ENCODE assay signal across 8 cellular contexts in the genomic region with DNA sequence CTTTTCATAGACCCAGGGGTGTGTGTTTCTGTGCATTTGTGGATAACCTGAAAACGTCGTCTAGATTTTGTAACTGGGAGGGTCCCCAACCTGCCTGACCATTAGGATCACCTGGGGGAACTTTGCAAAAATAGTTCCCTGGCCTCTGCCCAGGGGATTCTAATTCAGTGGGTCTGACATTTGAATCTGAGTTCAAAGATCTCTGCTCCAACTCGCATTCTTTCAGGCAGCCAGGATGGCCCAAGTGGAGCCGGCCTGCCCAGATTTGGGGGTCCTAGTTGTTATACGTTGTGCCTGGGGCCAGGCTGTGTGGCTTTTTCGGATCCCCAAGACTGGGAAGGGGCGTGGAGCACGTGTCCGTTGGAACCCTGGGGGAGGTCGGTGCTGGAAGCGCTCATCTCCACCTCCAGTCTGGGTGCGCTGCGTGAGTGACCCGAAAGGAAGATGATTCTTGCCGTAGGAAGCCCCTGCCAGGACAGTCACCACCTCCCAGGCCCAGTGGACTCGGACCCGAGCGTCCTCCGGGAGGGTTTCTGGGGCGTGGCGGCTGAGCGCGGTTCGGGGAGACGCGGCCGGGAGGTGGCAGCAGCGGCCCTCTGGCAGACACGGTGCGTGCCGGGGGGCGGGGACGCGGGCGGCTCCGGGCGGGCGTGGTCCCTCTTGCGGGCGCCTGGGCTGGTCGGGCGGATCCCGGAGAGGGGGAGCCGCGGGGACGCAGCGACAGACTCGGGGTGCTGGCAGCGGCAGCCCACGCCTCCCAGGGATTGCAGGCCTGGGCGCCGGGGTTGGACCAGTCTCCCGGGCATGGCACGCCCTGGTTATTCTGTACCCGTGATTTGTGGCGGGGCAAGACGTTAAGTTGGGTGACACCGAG. TPM values are rescaled to one million over a fixed set of nuclear protein-coding genes. Genes with fewer than 3 reads are reported as not detected.
DNase-seq lines count a peak whose midpoint lies in the region; ATAC-seq and TF ChIP-seq lines count a peak whose summit lies in the region.

No MANE protein-coding gene starts in this region.

- H3K36me3 ChIP-seq in ACC112 (ENCODE audit: insufficient read depth, low read length) (no peaks in the 10 kb centered on the region), lower lobe of right lung (no peaks in the 10 kb centered on the region)

- DNase-seq in NCI-H446 treated with DMSO at 0.1 percent for 48 hours (lab: John Stamatoyannopoulos, UW) (peak; percentile 23), ecto neural progenitor cell (ENCODE audit: low spot score) (peak; percentile 90), lower lobe of right lung (peak; percentile 91)
- DNase-seq in activated CD4-positive, alpha-beta memory T cell treated with anti-CD3 and anti-CD28 coated beads for 36 hours = peak; percentile 87
- DNase-seq in stimulated activated CD4-positive, alpha-beta T cell treated with anti-CD3 and anti-CD28 coated beads, TNF-alpha, amount 100 ng/mL, for 24 hours (ENCODE audit: low read depth in 3 of 3) = peak; percentile 64 to 86 (median 77)

- peaks cover 17% of the 10 kb centered on the region for H3K4me1 Mint-ChIP-seq in activated CD4-positive, alpha-beta memory T cell treated with anti-CD3 and anti-CD28 coated beads for 36 hours (ENCODE audit: low read depth)

- peaks cover 3% of the 10 kb centered on the region for H3K36me3 Mint-ChIP-seq in activated CD4-positive, alpha-beta memory T cell treated with anti-CD3 and anti-CD28 coated beads for 36 hours

- CTCF ChIA-PET in activated CD4-positive, alpha-beta memory T cell treated with anti-CD3 and anti-CD28 coated beads for 36 hours (lab: Charles Lee) = interaction anchor here (0.9 to 4.3 kb wide), 5 partner anchors 11 to 363 kb away, joined by 3 to 31 read pairs (median 6); no protein-coding TSS in a partner anchor

- no peaks in the 10 kb centered on the region for H3K9me3 Mint-ChIP-seq in activated CD4-positive, alpha-beta memory T cell treated with anti-CD3 and anti-CD28 coated beads for 36 hours

- no peaks in the 10 kb centered on the region for H3K79me2 ChIP-seq in ACC112 (ENCODE audit: control insufficient read depth, insufficient read depth, low read length, unreplicated experiment)

- peaks cover 35% of the 10 kb centered on the region for H3K4me1 ChIP-seq in ACC112 (ENCODE audit: control insufficient read depth, insufficient read depth, low read length, unreplicated experiment)
- H3K4me1 ChIP-seq in lower lobe of right lung = peaks cover 26% of the 10 kb centered on the region

- peak overlapping the region; percentile 71 for H3K4me3 Mint-ChIP-seq in activated CD4-positive, alpha-beta memory T cell treated with anti-CD3 and anti-CD28 coated beads for 36 hours

- H3K27me3 ChIP-seq in ACC112 (ENCODE audit: insufficient read depth, low read length) (peaks cover 4% of the 10 kb centered on the region; the same call in 1 of the 2 replicates), lower lobe of right lung (ENCODE audit: low read depth) (no peaks in the 10 kb centered on the region)

- no peak overlapping the region for H3K27ac ChIP-seq in ACC112 (ENCODE audit: low read depth, low read length)
- H3K27ac ChIP-seq in lower lobe of right lung = peak overlapping the region; percentile 66

- no peaks in the 10 kb centered on the region for H3K9me3 ChIP-seq in lower lobe of right lung

- H3K27ac Mint-ChIP-seq in activated CD4-positive, alpha-beta memory T cell treated with anti-CD3 and anti-CD28 coated beads for 36 hours = no peak overlapping the region

- H3K27me3 Mint-ChIP-seq in activated CD4-positive, alpha-beta memory T cell treated with anti-CD3 and anti-CD28 coated beads for 36 hours = no peaks in the 10 kb centered on the region

- intact Hi-C loops in activated CD4-positive, alpha-beta memory T cell treated with anti-CD3 and anti-CD28 coated beads for 36 hours (cut with micrococcal nuclease) = loop anchor here (1.0 to 10.0 kb wide), 5 partner anchors 164 to 999 kb away; a partner anchor contains a TSS
- intact Hi-C loops in lower lobe of right lung (cut with DNase I) = no loop called here

- ATAC-seq in GM18511 (IDR thresholded peaks at IDR 0.05; ENCODE audit: unreplicated experiment) = peak; percentile 91
- ATAC-seq in HG03045 (IDR thresholded peaks at IDR 0.05; ENCODE audit: unreplicated experiment) = peak; percentile 97
- ATAC-seq in lower lobe of right lung = peak; percentile 98

- peak overlapping the region; percentile 91 for H2AFZ ChIP-seq in ACC112 (ENCODE audit: low read length, unreplicated experiment)

- peak; percentile 95 for TF ChIP-seq CTCF in lower lobe of right lung (IDR thresholded peaks at IDR 0.05)

- POLR2A ChIA-PET in activated CD4-positive, alpha-beta memory T cell treated with anti-CD3 and anti-CD28 coated beads for 36 hours (lab: Charles Lee) = no interaction called here

- H3K4me3 ChIP-seq in ACC112 (ENCODE audit: low read depth, low read length) (peak overlapping the region; percentile 74), lower lobe of right lung (peak overlapping the region; percentile 67)

RNA-seq across cellular contexts. Expression of a gene that starts 29.2 kb away (rescaled TPM):
- not detected for total RNA-seq in activated CD4-positive, alpha-beta memory T cell treated with anti-CD3 and anti-CD28 coated beads for 36 hours
- not detected for total RNA-seq in lower lobe of right lung

Comparison
In these comparisons a context has a peak if more than half of its experiments do, and no peak if none do; other contexts are left out.
1. DNase-seq: peak in every context shown above with its lines; median percentile 91 in lower lobe of right lung; 90 in ecto neural progenitor cell; 87 in activated CD4-positive, alpha-beta memory T cell treated with anti-CD3 and anti-CD28 coated beads for 36 hours; 77 in stimulated activated CD4-positive, alpha-beta T cell treated with anti-CD3 and anti-CD28 coated beads, TNF-alpha, amount 100 ng/mL, for 24 hours; 23 in NCI-H446 treated with DMSO at 0.1 percent for 48 hours.